20 cellular contexts compared by ENCODE assay signal in the genomic region with DNA sequence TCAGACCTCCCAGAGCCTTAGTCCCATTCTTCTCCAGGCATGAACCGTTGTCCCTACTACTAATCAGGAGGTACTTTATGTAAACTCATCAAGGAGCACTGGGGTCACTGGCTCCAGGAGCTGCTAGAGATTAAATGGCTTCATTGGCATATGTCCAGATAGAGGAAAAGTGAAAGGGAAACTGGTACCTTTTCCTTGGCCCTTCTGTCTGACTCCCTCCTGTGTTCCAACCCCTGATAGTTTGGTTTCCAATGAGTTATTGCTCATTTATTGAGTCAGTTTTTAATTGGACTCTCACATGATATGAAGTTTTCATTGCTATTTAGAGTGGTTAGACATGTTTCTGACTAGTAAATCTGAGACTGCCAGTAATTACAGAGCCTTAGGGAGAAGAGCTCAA.
DNase-seq lines count a peak whose midpoint lies in the region; ATAC-seq and TF ChIP-seq lines count a peak whose summit lies in the region.
"Had no signal": no experiment of that assay in that cellular context is flagged by ENCODE, and none has a peak within 500 bp of the region (broad histone marks: within the 10 kb centered on the region; RNA-seq: fewer than 3 reads in every experiment).

No MANE protein-coding gene starts in this region.

- no peak overlapping the region for H4K91ac ChIP-seq in neuronal stem cell (ENCODE audit: low read depth, low read length, poor library complexity)

- no peak for TF ChIP-seq CTCF in WERI-Rb-1 (IDR thresholded peaks at IDR 0.05; ENCODE audit: low read depth, low read length)

- no peaks in the 10 kb centered on the region for H3K9me3 ChIP-seq in WERI-Rb-1 (ENCODE audit: severe bottlenecking)
- no peaks in the 10 kb centered on the region for H3K9me3 ChIP-seq in neuronal stem cell (replicated peaks in 1 of 2; ENCODE audit: control insufficient read depth in 2 of 2, insufficient read depth in 1 of 2, low read depth in 1 of 2, low read length in 2 of 2)
- H3K9me3 ChIP-seq: sigmoid colon, tibial nerve had no signal

- WGBS in neuronal stem cell (ENCODE audit: extremely low coverage in 2 of 2, insufficient read length in 2 of 2, insufficient replicate concordance in 1 of 2), 2 donors = no CpG with 5 or more reads among the region's 1 CpG

- no peak overlapping the region for H3K14ac ChIP-seq in neuronal stem cell (ENCODE audit: low read length)

- H3K23ac ChIP-seq in neuronal stem cell (ENCODE audit: low read depth, low read length, poor library complexity) = no peak overlapping the region

- H2BK12ac ChIP-seq in neuronal stem cell (ENCODE audit: low read length) = no peak overlapping the region

- H4K8ac ChIP-seq in neuronal stem cell (ENCODE audit: low read depth, low read length) = no peak overlapping the region

- intact Hi-C loops in left colon (cut with DNase I, micrococcal nuclease) = no loop called here

- no peak overlapping the region for H2BK120ac ChIP-seq in neuronal stem cell (ENCODE audit: low read depth, low read length)

- H3K36me3 ChIP-seq in WERI-Rb-1 (no peaks in the 10 kb centered on the region), neuronal stem cell (replicated peaks in 1 of 2; ENCODE audit: control insufficient read depth in 2 of 2, insufficient read depth in 2 of 2, low read length in 2 of 2) (no peaks in the 10 kb centered on the region)
- H3K36me3 ChIP-seq: sigmoid colon, tibial nerve had no signal

- peaks cover 0 to 3% of the 10 kb centered on the region in 2 donors for H3K4me1 ChIP-seq in neuronal stem cell (ENCODE audit: control insufficient read depth in 2 of 2, insufficient read depth in 1 of 2, low read depth in 1 of 2, low read length in 2 of 2)
- H3K4me1 ChIP-seq: foreskin keratinocyte, tibial nerve had no signal

- no peak overlapping the region for H3K4me3 ChIP-seq in WERI-Rb-1 (ENCODE audit: low read depth, low read length)
- no peak overlapping the region for H3K4me3 ChIP-seq in neuronal stem cell (ENCODE audit: low read length in 2 of 2)
- H3K4me3 ChIP-seq: GM23248, sigmoid colon, tibial nerve had no signal

- H3K4ac ChIP-seq in neuronal stem cell (ENCODE audit: low read length) = no peak overlapping the region

- H3K9ac ChIP-seq in neuronal stem cell (ENCODE audit: low read depth, low read length, poor library complexity) = no peak overlapping the region
- H3K9ac ChIP-seq: GM23248 had no signal

- H3K27me3 ChIP-seq in WERI-Rb-1 (ENCODE audit: insufficient read depth, low read depth, severe bottlenecking) (no peaks in the 10 kb centered on the region), neuronal stem cell (ENCODE audit: control insufficient read depth in 3 of 3, insufficient read depth in 3 of 3, low read depth in 1 of 3, low read length in 3 of 3) (no peaks in the 10 kb centered on the region)
- H3K27me3 ChIP-seq: sigmoid colon, tibial nerve had no signal

- H2BK15ac ChIP-seq in neuronal stem cell (ENCODE audit: low read length) = no peak overlapping the region

- no peak overlapping the region for H3K27ac ChIP-seq in WERI-Rb-1
- no peak overlapping the region for H3K27ac ChIP-seq in neuronal stem cell (replicated peaks; ENCODE audit: low read length)
- H3K27ac ChIP-seq: foreskin keratinocyte, GM23248, sigmoid colon, tibial nerve had no signal

- H2AK5ac ChIP-seq in neuronal stem cell (ENCODE audit: low read depth, low read length) = no peak overlapping the region

- no peak overlapping the region for H3K4me2 ChIP-seq in neuronal stem cell (ENCODE audit: insufficient read depth, low read length, poor library complexity, severe bottlenecking)

- H2BK5ac ChIP-seq in neuronal stem cell (ENCODE audit: low read length) = no peak overlapping the region

- DNase-seq in DMS 273 (lab: John Stamatoyannopoulos, UW; ENCODE audit: unreplicated experiment) (peak; percentile 88), NCI-H1092 treated with DMSO at 0.1 percent for 48 hours (lab: John Stamatoyannopoulos, UW) (peak; percentile 94), NCI-H2171 treated with DMSO at 0.1 percent for 48 hours (lab: John Stamatoyannopoulos, UW) (peak; percentile 87), WERI-Rb-1 (peak; percentile 14), left colon (no peak), NCI-H526 (lab: John Stamatoyannopoulos, UW) (no peak), neuronal stem cell (ENCODE audit: low spot score) (no peak), dedifferentiated amniotic fluid mesenchymal stem cell (ENCODE audit: extremely low spot score) (no peak)
- DNase-seq: activated CD8-positive, alpha-beta memory T cell treated with anti-CD3 and anti-CD28 coated beads, Interleukin-2, amount 10 ng/mL, durations not matched to agents 7 days and 5 days; CD8-positive, alpha-beta memory T cell; dermis blood vessel endothelial cell; foreskin keratinocyte; GM23248; hypothalamus; islet precursor cell; naive thymus-derived CD4-positive, alpha-beta T cell; NCI-H187; sigmoid colon; stimulated activated naive CD4-positive, alpha-beta T cell treated with Interleukin-2 at 50 U/mL for 16 hours had no signal

- H3K18ac ChIP-seq in neuronal stem cell (ENCODE audit: low read length) = no peak overlapping the region

- H3K79me1 ChIP-seq in neuronal stem cell (ENCODE audit: low read depth, low read length) = no peaks in the 10 kb centered on the region

- no peak overlapping the region for H2AFZ ChIP-seq in neuronal stem cell (ENCODE audit: low read length)
- H2AFZ ChIP-seq: GM23248 had no signal

- no peak for ATAC-seq in left colon
- ATAC-seq: activated CD8-positive, alpha-beta memory T cell treated with anti-CD3 and anti-CD28 coated beads, Interleukin-2, amount 10 ng/mL, durations not matched to agents 7 days and 5 days; foreskin keratinocyte; naive thymus-derived CD4-positive, alpha-beta T cell had no signal

Comparison
In these comparisons a context has a peak if more than half of its experiments do, and no peak if none do; other contexts are left out.
1. DNase-seq: peak in DMS 273 (single experiment), NCI-H1092 treated with DMSO at 0.1 percent for 48 hours (single experiment), NCI-H2171 treated with DMSO at 0.1 percent for 48 hours (single experiment) and WERI-Rb-1 (single experiment); none in left colon (0 of 2), NCI-H526 (0 of 2), neuronal stem cell (single experiment) and dedifferentiated amniotic fluid mesenchymal stem cell (single experiment).